19 cellular contexts compared by ENCODE assay signal in genomic region chr9:94018628-94019027, GRCh38.
DNase-seq lines count a peak whose midpoint lies in the region; ATAC-seq and TF ChIP-seq lines count a peak whose summit lies in the region.
"Had no signal": no experiment of that assay in that cellular context is flagged by ENCODE, and none has a peak within 500 bp of the region (broad histone marks: within the 10 kb centered on the region; RNA-seq: fewer than 3 reads in every experiment).

No MANE protein-coding gene starts in this region.

- no peaks in the 10 kb centered on the region for H3K27me3 Mint-ChIP-seq in effector memory CD8-positive, alpha-beta T cell
- H3K27me3 Mint-ChIP-seq: activated T-helper 17 cell treated with anti-CD3 and anti-CD28 coated beads, Interleukin-2, amount 50 U/mL, for 72 hours; progenitor cell of endocrine pancreas had no signal

- no peak overlapping the region for H2AK5ac ChIP-seq in mesenchymal stem cell (ENCODE audit: low read length, severe bottlenecking)

- H2BK15ac ChIP-seq in mesenchymal stem cell (ENCODE audit: low read depth, poor library complexity, severe bottlenecking) = no peak overlapping the region

- no peak overlapping the region for H2BK12ac ChIP-seq in mesenchymal stem cell (ENCODE audit: low read length in 2 of 2)

- H3K18ac ChIP-seq in mesenchymal stem cell (ENCODE audit: low read depth in 1 of 2, low read length in 2 of 2) = no peak overlapping the region

- no peaks in the 10 kb centered on the region for H3K4me1 Mint-ChIP-seq in effector memory CD8-positive, alpha-beta T cell (ENCODE audit: low read depth in 2 of 2)
- H3K4me1 Mint-ChIP-seq: activated T-helper 17 cell treated with anti-CD3 and anti-CD28 coated beads, Interleukin-2, amount 50 U/mL, for 72 hours had no signal

- peaks cover 1 to 14% (median 5%) of the 10 kb centered on the region in 10 experiments; a peak in 18 of 20 replicates for H3K4me1 ChIP-seq in BLaER1 treated with 17β-estradiol and CSF1 and Interleukin-3, amounts not matched to agents 10 nM and 100 nM
- H3K4me1 ChIP-seq in mesenchymal stem cell (ENCODE audit: control insufficient read depth, insufficient read depth, low read depth, low read length) = no peaks in the 10 kb centered on the region
- H3K4me1 ChIP-seq: BE2C had no signal

- no peak overlapping the region for H2AFZ ChIP-seq in mesenchymal stem cell (ENCODE audit: low read depth, low read length)

- peak overlapping the region in 2 of 11 experiments; percentile 4 to 10; a peak in 2 of 22 replicates for H3K27ac ChIP-seq in BLaER1 treated with 17β-estradiol and CSF1 and Interleukin-3, amounts not matched to agents 10 nM and 100 nM
- H3K27ac ChIP-seq in mesenchymal stem cell (ENCODE audit: low read length, poor library complexity, severe bottlenecking) = peak overlapping the region; percentile 11
- H3K27ac ChIP-seq: ascending aorta, SJCRH30, thoracic aorta had no signal

- no peak overlapping the region for H4K91ac ChIP-seq in mesenchymal stem cell (ENCODE audit: low read length)

- DNase-seq in MV-4-11 (lab: John Stamatoyannopoulos, UW) (peak; percentile 78), choroid plexus epithelial cell (ENCODE audit: low read depth) (peak; percentile 92), mesenchymal stem cell (peak; percentile 78), NCI-H226 (no peak), NCI-H526 (lab: John Stamatoyannopoulos, UW) (no peak)
- no peak for DNase-seq in effector CD4-positive, alpha-beta T cell
- DNase-seq in effector memory CD8-positive, alpha-beta T cell = no peak
- DNase-seq: activated CD4-positive, alpha-beta T cell treated with anti-CD3 and anti-CD28 coated beads, Interleukin-2, amount 50 U/mL, for 4 hours; BE2C; DMS53; HCEC 1CT; KBM-7; NCI-H187; SJCRH30 had no signal

- H3K27me3 ChIP-seq in BLaER1 treated with 17β-estradiol and CSF1 and Interleukin-3, amounts not matched to agents 10 nM and 100 nM = no peaks in the 10 kb centered on the region
- H3K27me3 ChIP-seq in mesenchymal stem cell (ENCODE audit: control insufficient read depth in 1 of 2, insufficient read depth in 1 of 2, low read length in 2 of 2) = no peaks in the 10 kb centered on the region
- H3K27me3 ChIP-seq: ascending aorta, BE2C, SJCRH30 had no signal

- H3K36me3 Mint-ChIP-seq in effector memory CD8-positive, alpha-beta T cell (ENCODE audit: insufficient read depth) = no peaks in the 10 kb centered on the region

- no peaks in the 10 kb centered on the region for H3K79me1 ChIP-seq in mesenchymal stem cell (replicated peaks; ENCODE audit: low read length, poor library complexity, severe bottlenecking)

- no peak overlapping the region for H3K27ac Mint-ChIP-seq in effector memory CD8-positive, alpha-beta T cell
- H3K27ac Mint-ChIP-seq: activated T-helper 17 cell treated with anti-CD3 and anti-CD28 coated beads, Interleukin-2, amount 50 U/mL, for 72 hours; progenitor cell of endocrine pancreas had no signal

- no peak overlapping the region for H3K4me3 Mint-ChIP-seq in effector memory CD8-positive, alpha-beta T cell
- H3K4me3 Mint-ChIP-seq: activated T-helper 17 cell treated with anti-CD3 and anti-CD28 coated beads, Interleukin-2, amount 50 U/mL, for 72 hours had no signal

- no peak overlapping the region for H3K4ac ChIP-seq in mesenchymal stem cell (ENCODE audit: low read depth in 1 of 2, low read length in 2 of 2)

- peak overlapping the region in 6 of 11 experiments; percentile 2 to 37 (median 14); a peak in 8 of 22 replicates for H3K4me2 ChIP-seq in BLaER1 treated with 17β-estradiol and CSF1 and Interleukin-3, amounts not matched to agents 10 nM and 100 nM
- no peak overlapping the region for H3K4me2 ChIP-seq in mesenchymal stem cell (ENCODE audit: low read length, poor library complexity, severe bottlenecking)

- no peaks in the 10 kb centered on the region for H3K9me3 Mint-ChIP-seq in effector memory CD8-positive, alpha-beta T cell
- H3K9me3 Mint-ChIP-seq: activated T-helper 17 cell treated with anti-CD3 and anti-CD28 coated beads, Interleukin-2, amount 50 U/mL, for 72 hours had no signal

- no peak overlapping the region for H2BK5ac ChIP-seq in mesenchymal stem cell (ENCODE audit: low read depth, low read length, poor library complexity, severe bottlenecking)

- no peak overlapping the region for H3K9ac ChIP-seq in BLaER1 treated with 17β-estradiol and CSF1 and Interleukin-3, amounts not matched to agents 10 nM and 100 nM
- H3K9ac ChIP-seq in mesenchymal stem cell (ENCODE audit: low read length) = no peak overlapping the region

- WGBS in mesenchymal stem cell = 0% methylated on average over 1 of the region's 2 CpGs

- no peak overlapping the region for H3K14ac ChIP-seq in mesenchymal stem cell (ENCODE audit: low read length in 2 of 2)

- H3K9me3 ChIP-seq in BLaER1 treated with 17β-estradiol and CSF1 and Interleukin-3, amounts not matched to agents 10 nM and 100 nM (replicated peaks in 1 of 11) = peaks cover 0 to 10% (median 0%) of the 10 kb centered on the region in 11 experiments; a peak in 5 of 22 replicates
- H3K9me3 ChIP-seq in mesenchymal stem cell (ENCODE audit: control insufficient read depth, low read length) = no peaks in the 10 kb centered on the region
- H3K9me3 ChIP-seq: BE2C, thoracic aorta had no signal

- no peak for ATAC-seq in effector memory CD8-positive, alpha-beta T cell (replicated peaks)
- ATAC-seq: activated T-helper 17 cell treated with anti-CD3 and anti-CD28 coated beads, Interleukin-2, amount 50 U/mL, for 72 hours had no signal

- no peaks in the 10 kb centered on the region for H4K20me1 ChIP-seq in BLaER1 treated with 17β-estradiol and CSF1 and Interleukin-3, amounts not matched to agents 10 nM and 100 nM

- no peak for TF ChIP-seq CTCF in choroid plexus epithelial cell (conservative IDR thresholded peaks at IDR 0.05; ENCODE audit: low read depth, low read length)

- no peak overlapping the region for H3K4me3 ChIP-seq in BLaER1 treated with 17β-estradiol and CSF1 and Interleukin-3, amounts not matched to agents 10 nM and 100 nM
- H3K4me3 ChIP-seq in choroid plexus epithelial cell (ENCODE audit: low read depth, low read length) (no peak overlapping the region), mesenchymal stem cell (ENCODE audit: insufficient read depth in 1 of 2, low read depth in 1 of 2, low read length in 2 of 2) (no peak overlapping the region)
- H3K4me3 ChIP-seq: ascending aorta, SJCRH30, thoracic aorta had no signal

- H3K23ac ChIP-seq in mesenchymal stem cell (ENCODE audit: low read length in 2 of 2) = no peak overlapping the region

- no peaks in the 10 kb centered on the region for H3K36me3 ChIP-seq in BLaER1 treated with 17β-estradiol and CSF1 and Interleukin-3, amounts not matched to agents 10 nM and 100 nM
- no peaks in the 10 kb centered on the region for H3K36me3 ChIP-seq in mesenchymal stem cell (ENCODE audit: control insufficient read depth in 1 of 2, insufficient read depth in 2 of 2, low read depth in 1 of 2, low read length in 2 of 2)
- H3K36me3 ChIP-seq: ascending aorta, BE2C, SJCRH30, thoracic aorta had no signal

- no peak overlapping the region for H2BK120ac ChIP-seq in mesenchymal stem cell (ENCODE audit: low read depth, low read length)

- no peak overlapping the region for H4K8ac ChIP-seq in mesenchymal stem cell (ENCODE audit: low read length)

Comparison
In these comparisons a context has a peak if more than half of its experiments do, and no peak if none do; other contexts are left out.
1. DNase-seq: peak in MV-4-11 (single experiment), choroid plexus epithelial cell (single experiment) and mesenchymal stem cell (single experiment); none in effector CD4-positive, alpha-beta T cell (single experiment), NCI-H226 (single experiment), NCI-H526 (0 of 2) and effector memory CD8-positive, alpha-beta T cell (0 of 3).